In genomic region chr4:88939697-88940096, GRCh38 we compare ENCODE assay signal across 24 cellular contexts.
DNase-seq lines count a peak whose midpoint lies in the region; ATAC-seq and TF ChIP-seq lines count a peak whose summit lies in the region.
"Had no signal": no experiment of that assay in that cellular context is flagged by ENCODE, and none has a peak within 500 bp of the region (broad histone marks: within the 10 kb centered on the region; RNA-seq: fewer than 3 reads in every experiment).

No MANE protein-coding gene starts in this region.

- H4K20me1 ChIP-seq in GM23248 (ENCODE audit: insufficient read depth), result no peaks in the 10 kb centered on the region

- in situ Hi-C loops in GM23248 (cut with MboI), result no loop called here

- 82 to 83% methylated on average over 3 of the region's 3 CpGs for WGBS in GM23248 (ENCODE audit: low coverage in 1 of 2, low lambda C conversion rate in 2 of 2, missing lambda C conversion rate in 2 of 2), 2 experiments

- peaks cover 12% of the 10 kb centered on the region; the same call in 1 of the 2 replicates for H3F3A ChIP-seq in GM23248 (ENCODE audit: insufficient read depth)

- no peak overlapping the region for H3K9ac ChIP-seq in GM23248
- H3K9ac ChIP-seq: neural progenitor cell had no signal

- H3K9me2 ChIP-seq in GM23248 (ENCODE audit: insufficient read depth), result no peaks in the 10 kb centered on the region

- TF ChIP-seq CTCF in fibroblast of pulmonary artery (IDR thresholded peaks at IDR 0.05; ENCODE audit: low read length, missing control alignments), result no peak

- H3K9me3 ChIP-seq in GM23248 (ENCODE audit: low read depth), result no peaks in the 10 kb centered on the region
- H3K9me3 ChIP-seq: SJSA1 had no signal

- no peak overlapping the region for H3K4me3 ChIP-seq in GM23248
- H3K4me3 ChIP-seq in fibroblast of pulmonary artery (replicated peaks; ENCODE audit: low read depth, low read length), result no peak overlapping the region
- H3K4me3 ChIP-seq: cardiac muscle cell, neural progenitor cell, SJSA1 had no signal

- no peak overlapping the region for H2AFZ ChIP-seq in GM23248
- H2AFZ ChIP-seq: neural progenitor cell had no signal

- no peak overlapping the region for H3K27ac ChIP-seq in GM23248
- H3K27ac ChIP-seq: cardiac muscle cell, neural progenitor cell, SJSA1 had no signal

- no peak overlapping the region for H3K4me2 ChIP-seq in GM23248 (ENCODE audit: unreplicated experiment)
- H3K4me2 ChIP-seq: neural progenitor cell had no signal

- no peak for ATAC-seq in HG03280 (IDR thresholded peaks at IDR 0.05; ENCODE audit: unreplicated experiment)
- ATAC-seq: esophagus mucosa; sciatic nerve; stimulated activated naive CD8-positive, alpha-beta T cell treated with anti-CD3 and anti-CD28 coated beads, Interleukin-15, Interleukin-2, amounts not matched to agents 100 U/mL and 50 U/mL, for 24 hours had no signal

- peak; percentile 13 for DNase-seq in AG08396 (ENCODE audit: low spot score)
- peak; percentile 20 for DNase-seq in GM23248
- peak; percentile 80 for DNase-seq in amniotic epithelial cell (ENCODE audit: low read depth)
- DNase-seq in fibroblast of pulmonary artery (ENCODE audit: low read depth), result peak; percentile 70
- DNase-seq in SHP77 (lab: John Stamatoyannopoulos, UW), result no peak
- no peak for DNase-seq in globus pallidus (ENCODE audit: low spot score)
- DNase-seq in HUDEP-2 (lab: John Stamatoyannopoulos, UW; ENCODE audit: unreplicated experiment in 76 of 76), result no peak
- DNase-seq: activated CD4-positive, alpha-beta T cell treated with anti-CD3 and anti-CD28 coated beads for 48 hours; CD8-positive, alpha-beta T cell; cortex of kidney; DMS 273 treated with DMSO at 0.1 percent for 48 hours; KBM-7; MV-4-11; NCI-H1694; NCI-H526 treated with DMSO at 0.1 percent for 48 hours; stimulated activated CD4-positive, alpha-beta T cell treated with anti-CD3 and anti-CD28 coated beads, Interleukin-15, amount 100 ng/mL, for 24 hours; stimulated activated naive CD8-positive, alpha-beta T cell treated with anti-CD3 and anti-CD28 coated beads, Interleukin-15, Interleukin-2, amounts not matched to agents 100 U/mL and 50 U/mL, for 24 hours; T-helper 1 cell had no signal

- H3K4me1 ChIP-seq in GM23248 (ENCODE audit: insufficient read depth), result peaks cover 20% of the 10 kb centered on the region
- H3K4me1 ChIP-seq: neural progenitor cell, SJSA1 had no signal

- no peaks in the 10 kb centered on the region for H3K36me3 ChIP-seq in GM23248 (ENCODE audit: low read depth)
- H3K36me3 ChIP-seq: cardiac muscle cell, neural progenitor cell, SJSA1 had no signal

- no peaks in the 10 kb centered on the region for H3K79me2 ChIP-seq in GM23248 (ENCODE audit: insufficient read depth)

- H3K27me3 ChIP-seq in GM23248 (replicated peaks; ENCODE audit: insufficient read depth), result no peaks in the 10 kb centered on the region
- H3K27me3 ChIP-seq: cardiac muscle cell, neural progenitor cell, SJSA1 had no signal

Comparison
In these comparisons a context has a peak if more than half of its experiments do, and no peak if none do; other contexts are left out.
1. DNase-seq: peak in AG08396 (single experiment), GM23248 (single experiment), amniotic epithelial cell (single experiment) and fibroblast of pulmonary artery (single experiment); none in SHP77 (0 of 2), globus pallidus (single experiment) and HUDEP-2 (0 of 76).